ENCODE assay signal across 25 cellular contexts in genomic region chr2:61357681-61358080, GRCh38.
DNase-seq lines count a peak whose midpoint lies in the region; ATAC-seq, FAIRE-seq and TF ChIP-seq lines count a peak whose summit lies in the region.
"Had no signal": no experiment of that assay in that cellular context is flagged by ENCODE, and none has a peak within 500 bp of the region (broad histone marks: within the 10 kb centered on the region; RNA-seq: fewer than 3 reads in every experiment).

No MANE protein-coding gene starts in this region.

- BruUV-seq in K562 (replicated peaks; lab: Mats Ljungman, UMichigan): no TSS peak

- peak; percentile 68 for DNase-seq in SIG-M5 treated with dmso at 0.1 percent for 504 hours (lab: John Stamatoyannopoulos, UW; ENCODE audit: unreplicated experiment)
- DNase-seq in SIG-M5 (lab: John Stamatoyannopoulos, UW): no peak
- no peak for DNase-seq in K562 (ENCODE audit: extremely low read depth in 1 of 4, low spot score in 3 of 4)
- peak in 1 of 2 donors; percentile 53 for DNase-seq in left lung
- peak in 1 of 2 donors; percentile 84 for DNase-seq in upper lobe of left lung
- DNase-seq in NCI-H1417 (lab: John Stamatoyannopoulos, UW): no peak
- DNase-seq: activated CD4-positive, alpha-beta T cell treated with anti-CD3 and anti-CD28 coated beads, Interleukin-2, amount 50 U/mL, for 4 hours; activated CD8-positive, alpha-beta memory T cell treated with anti-CD3 and anti-CD28 coated beads, Interleukin-2, amount 50 U/mL, for 4 hours; AML-193; CD8-positive, alpha-beta memory T cell; dorsolateral prefrontal cortex; hippocampal formation; MM.1S; mucosa of descending colon; NCI-H1694 treated with DMSO at 0.1 percent for 48 hours; NCI-H748 treated with DMSO at 0.1 percent for 48 hours; pancreas; transverse colon had no signal

- peaks cover 32% of the 10 kb centered on the region for H3K4me1 Mint-ChIP-seq in activated T-helper 17 cell treated with anti-CD3 and anti-CD28 coated beads, Interleukin-2, amount 50 U/mL, for 72 hours

- H3K27ac ChIP-seq in K562 (ENCODE audit: extremely low read depth, low read depth, low read length): no peak overlapping the region
- peak overlapping the region; percentile 31 to 64 for H3K27ac ChIP-seq in left lung
- H3K27ac ChIP-seq in upper lobe of left lung: peak overlapping the region in 2 of 4 donors; percentile 50 to 62
- H3K27ac ChIP-seq: 22Rv1, dorsolateral prefrontal cortex, pancreas, transverse colon had no signal

- TF ChIP-seq RAD21 in K562 (CRISPR knock-in tag; conservative IDR thresholded peaks at IDR 0.05 in 1 of 2, IDR thresholded peaks at IDR 0.05 in 1 of 2): no peak

- peaks cover 89% of the 10 kb centered on the region for H3K79me2 ChIP-seq in K562 (ENCODE audit: control insufficient read depth, insufficient read depth, low read length)

- WGBS in K562 (ENCODE audit: insufficient coverage, low coverage, missing lambda C conversion rate): 91% methylated on average over 5 of the region's 6 CpGs
- WGBS in upper lobe of left lung, 2 donors: 61 to 74% methylated on average over 6 of the region's 6 CpGs

- H3K4me2 ChIP-seq in K562 (ENCODE audit: insufficient read depth, low read length): no peak overlapping the region

- peaks cover 32% of the 10 kb centered on the region for H3K36me3 ChIP-seq in K562 (ENCODE audit: control insufficient read depth, insufficient read depth, low read length)
- peaks cover 0 to 22% of the 10 kb centered on the region in 2 donors for H3K36me3 ChIP-seq in left lung
- peaks cover 0 to 15% (median 0%) of the 10 kb centered on the region in 4 donors for H3K36me3 ChIP-seq in upper lobe of left lung
- H3K36me3 ChIP-seq: pancreas had no signal

- no peak for TF ChIP-seq EP300 in K562 (IDR thresholded peaks at IDR 0.05; ENCODE audit: low read length)
- TF ChIP-seq EP300 in upper lobe of left lung (IDR thresholded peaks at IDR 0.05): peak in 1 of 4 donors; percentile 84

- no peaks in the 10 kb centered on the region for H3K9me1 ChIP-seq in K562 (ENCODE audit: control insufficient read depth, insufficient read depth, low read length)

- TF ChIP-seq POLR2A in K562 (conservative IDR thresholded peaks at IDR 0.05) (no peak), upper lobe of left lung (IDR thresholded peaks at IDR 0.05) (no peak)

- no peak overlapping the region for H3K27ac Mint-ChIP-seq in activated T-helper 17 cell treated with anti-CD3 and anti-CD28 coated beads, Interleukin-2, amount 50 U/mL, for 72 hours
- H3K27ac Mint-ChIP-seq: activated T-helper 2 cell treated with anti-CD3 and anti-CD28 coated beads, Interferon-gamma antibody, Interleukin-2, Interleukin-4, amounts not matched to agents 10 μg/mL and 5 μg/mL and 100 μg/mL, durations not matched to agents 14 hours and 24 hours and 36 hours; nephron had no signal

- no peaks in the 10 kb centered on the region; a peak in 2 of 5 replicates for H3K4me1 ChIP-seq in K562 (replicated peaks in 1 of 2; ENCODE audit: control insufficient read depth in 2 of 2, insufficient read depth in 2 of 2, low read length in 2 of 2)
- H3K4me1 ChIP-seq in left lung: peaks cover 8 to 18% of the 10 kb centered on the region in 2 donors
- peaks cover 10 to 22% (median 19%) of the 10 kb centered on the region in 4 donors for H3K4me1 ChIP-seq in upper lobe of left lung

- TF ChIP-seq CTCF in K562 (IDR thresholded peaks at IDR 0.05 in 2 of 3, conservative IDR thresholded peaks at IDR 0.05 in 1 of 3; ENCODE audit: insufficient read depth in 2 of 3, low read depth in 1 of 3, low read length in 3 of 3) (no peak), left lung (IDR thresholded peaks at IDR 0.05) (no peak), upper lobe of left lung (IDR thresholded peaks at IDR 0.05) (no peak)

- peak; percentile 35; the same call in 2 of the 3 replicates for ATAC-seq in K562
- ATAC-seq in left lung: peak; percentile 71
- peak; percentile 75 to 86 for ATAC-seq in upper lobe of left lung (ENCODE audit: low FRiP score in 2 of 2)
- no peak for ATAC-seq in activated T-helper 17 cell treated with anti-CD3 and anti-CD28 coated beads, Interleukin-2, amount 50 U/mL, for 72 hours (replicated peaks)
- no peak for ATAC-seq in GM18867 (IDR thresholded peaks at IDR 0.05; ENCODE audit: unreplicated experiment)
- ATAC-seq: mucosa of descending colon had no signal

- intact Hi-C loops in K562 (cut with micrococcal nuclease): no loop called here
- intact Hi-C loops in left lung (cut with DNase I): no loop called here

- H3K27me3 ChIP-seq in K562 (ENCODE audit: control insufficient read depth in 2 of 2, insufficient read depth in 2 of 2, low read length in 2 of 2) (no peaks in the 10 kb centered on the region; a peak in 1 of 5 replicates), left lung (no peaks in the 10 kb centered on the region), upper lobe of left lung (no peaks in the 10 kb centered on the region)
- H3K27me3 ChIP-seq: dorsolateral prefrontal cortex, pancreas, transverse colon had no signal

- H3K4me3 Mint-ChIP-seq in activated T-helper 17 cell treated with anti-CD3 and anti-CD28 coated beads, Interleukin-2, amount 50 U/mL, for 72 hours: no peak overlapping the region
- H3K4me3 Mint-ChIP-seq: activated naive CD8-positive, alpha-beta T cell; CD8-positive, alpha-beta memory T cell; nephron had no signal

- H3K9me3 ChIP-seq in K562 (replicated peaks; ENCODE audit: control insufficient read depth, insufficient read depth, low read depth, low read length): peaks cover 10% of the 10 kb centered on the region
- H3K9me3 ChIP-seq in left lung: no peaks in the 10 kb centered on the region
- H3K9me3 ChIP-seq in upper lobe of left lung: peaks cover 0 to 8% (median 2%) of the 10 kb centered on the region in 4 donors
- H3K9me3 ChIP-seq: pancreas had no signal

- CTCF ChIA-PET in K562 (lab: Yijun Ruan, JAX; ENCODE audit: low intra/inter-chr PET ratio): no interaction called here

- no peaks in the 10 kb centered on the region for H3K27me3 Mint-ChIP-seq in activated T-helper 17 cell treated with anti-CD3 and anti-CD28 coated beads, Interleukin-2, amount 50 U/mL, for 72 hours
- H3K27me3 Mint-ChIP-seq: activated naive CD8-positive, alpha-beta T cell; CD8-positive, alpha-beta memory T cell had no signal

- H3K36me3 Mint-ChIP-seq in activated T-helper 17 cell treated with anti-CD3 and anti-CD28 coated beads, Interleukin-2, amount 50 U/mL, for 72 hours (ENCODE audit: low read depth): peaks cover 95% of the 10 kb centered on the region

- H3K9ac ChIP-seq in K562 (ENCODE audit: insufficient read depth in 1 of 2, low read depth in 2 of 2, low read length in 2 of 2): no peak overlapping the region

- in situ Hi-C loops in K562 (cut with MboI): no loop called here

- no peak overlapping the region for H3K4me3 ChIP-seq in K562
- H3K4me3 ChIP-seq in left lung: no peak overlapping the region
- H3K4me3 ChIP-seq in upper lobe of left lung: no peak overlapping the region
- H3K4me3 ChIP-seq: dorsolateral prefrontal cortex, mucosa of descending colon, pancreas, transverse colon had no signal

- peaks cover 6% of the 10 kb centered on the region for H3K9me3 Mint-ChIP-seq in activated T-helper 17 cell treated with anti-CD3 and anti-CD28 coated beads, Interleukin-2, amount 50 U/mL, for 72 hours

- FAIRE-seq in K562 (lab: Jason Lieb, UNC): no peak
- FAIRE-seq: astrocyte, pancreas had no signal

- no peaks in the 10 kb centered on the region for H4K20me1 ChIP-seq in K562 (replicated peaks; ENCODE audit: control insufficient read depth, insufficient read depth, low read length)

- no peak overlapping the region for H2AFZ ChIP-seq in K562 (ENCODE audit: low read depth, low read length)

- POLR2A ChIA-PET in K562 (lab: Yijun Ruan, JAX): no interaction called here

TF ChIP-seq in K562, 482 proteins besides CTCF, POLR2A, EP300 and RAD21 (continues in another document):
- TF ChIP-seq ASH1L (IDR thresholded peaks at IDR 0.05; ENCODE audit: borderline replicate concordance, low read depth, partially characterized antibody): no peak
- no peak for TF ChIP-seq POU5F1 (IDR thresholded peaks at IDR 0.05; ENCODE audit: borderline replicate concordance, low read depth, low read length, partially characterized antibody)
- no peak for TF ChIP-seq SMC3 (conservative IDR thresholded peaks at IDR 0.05; ENCODE audit: insufficient read depth, low read depth, low read length)
- TF ChIP-seq ARID4B (CRISPR knock-in tag; IDR thresholded peaks at IDR 0.05): no peak
- TF ChIP-seq CTBP1 (IDR thresholded peaks at IDR 0.05; ENCODE audit: borderline replicate concordance): no peak
- no peak for TF ChIP-seq USF1 (CRISPR knock-in tag; IDR thresholded peaks at IDR 0.05)

Comparison
In these comparisons a context has a peak if more than half of its experiments do, and no peak if none do; other contexts are left out.
1. ATAC-seq: peak in K562 (single experiment), left lung (single experiment) and upper lobe of left lung (2 of 2); none in activated T-helper 17 cell treated with anti-CD3 and anti-CD28 coated beads, Interleukin-2, amount 50 U/mL, for 72 hours (single experiment) and GM18867 (single experiment).